Comparison of ENCODE assay signal across 21 cellular contexts in genomic region chr6:10441655-10442009, GRCh38. TPM values are rescaled to one million over a fixed set of nuclear protein-coding genes. Genes with fewer than 3 reads are reported as not detected.
DNase-seq lines count a peak whose midpoint lies in the region; ATAC-seq and TF ChIP-seq lines count a peak whose summit lies in the region.
"Had no signal": no experiment of that assay in that cellular context is flagged by ENCODE, and none has a peak within 500 bp of the region (broad histone marks: within the 10 kb centered on the region; RNA-seq: fewer than 3 reads in every experiment).

No MANE protein-coding gene starts in this region.

- H3K9me3 ChIP-seq in osteoblast (ENCODE audit: low read depth, low read length) (no peaks in the 10 kb centered on the region), heart left ventricle (no peaks in the 10 kb centered on the region)
- H3K9me3 ChIP-seq: esophagus muscularis mucosa, sigmoid colon had no signal

- TF ChIP-seq CTCF in Calu3 (IDR thresholded peaks at IDR 0.05; ENCODE audit: unreplicated experiment) (no peak), osteoblast (IDR thresholded peaks at IDR 0.05; ENCODE audit: extremely low read depth, low read depth, low read length) (no peak), heart left ventricle (IDR thresholded peaks at IDR 0.05) (no peak)

- no peaks in the 10 kb centered on the region for H3K27me3 Mint-ChIP-seq in Calu3 (ENCODE audit: unreplicated experiment)

- H3K4me1 ChIP-seq in osteoblast (ENCODE audit: insufficient read depth, low read length) (peaks cover 12% of the 10 kb centered on the region), heart left ventricle (no peaks in the 10 kb centered on the region)
- H3K4me1 ChIP-seq: esophagus muscularis mucosa, sigmoid colon had no signal

- CTCF ChIA-PET in Calu3 (lab: Charles Lee): interaction anchor here (0.7 to 1.7 kb wide), 9 partner anchors 8 to 411 kb away, joined by 3 to 9 read pairs (median 4); partner anchors contain the start of gene TFAP2A

- peak overlapping the region; percentile 87 for H3K27ac Mint-ChIP-seq in Calu3 (ENCODE audit: unreplicated experiment)
- H3K27ac Mint-ChIP-seq: activated naive CD8-positive, alpha-beta T cell treated with anti-CD3 and anti-CD28 coated beads, Interleukin-2, amount 10 ng/mL, durations not matched to agents 7 days and 5 days; activated T-helper 17 cell treated with anti-CD3 and anti-CD28 coated beads, Interleukin-2, amount 50 U/mL, for 72 hours; natural killer cell treated with Interleukin-12 subunit alpha and Interleukin-12 subunit beta and Interleukin-15 and Interleukin-18, amount 100 ng/mL, for 72 hours; stimulated activated effector memory CD8-positive, alpha-beta T cell treated with anti-CD3 and anti-CD28 coated beads, Interleukin-12 subunit alpha, Interleukin-12 subunit beta, amount 100 ng/mL, for 72 hours had no signal

- no peaks in the 10 kb centered on the region for H3K79me2 ChIP-seq in osteoblast (ENCODE audit: insufficient read depth, low read length)

- no peaks in the 10 kb centered on the region for H3K27me3 ChIP-seq in osteoblast (ENCODE audit: insufficient read depth, low read length)
- peaks cover 0 to 26% (median 0%) of the 10 kb centered on the region in 9 donors for H3K27me3 ChIP-seq in heart left ventricle

- WGBS in heart left ventricle, 4 donors: 81 to 86% (median 82%) methylated on average over 3 of the region's 3 CpGs

- intact Hi-C loops in Calu3 (cut with micrococcal nuclease; ENCODE audit: unreplicated experiment): no loop called here
- intact Hi-C loops in heart left ventricle (cut with DNase I): no loop called here

- H3K36me3 ChIP-seq in osteoblast (ENCODE audit: insufficient read depth, low read length): no peaks in the 10 kb centered on the region
- no peaks in the 10 kb centered on the region for H3K36me3 ChIP-seq in heart left ventricle
- H3K36me3 ChIP-seq: esophagus muscularis mucosa, sigmoid colon had no signal

- ATAC-seq in esophagus mucosa (peak; percentile 53), GM18858 (IDR thresholded peaks at IDR 0.05; ENCODE audit: unreplicated experiment) (no peak), heart left ventricle (no peak), HG03175 (IDR thresholded peaks at IDR 0.05; ENCODE audit: unreplicated experiment) (no peak)
- ATAC-seq: activated T-helper 17 cell treated with anti-CD3 and anti-CD28 coated beads, Interleukin-2, amount 50 U/mL, for 72 hours; natural killer cell treated with Interleukin-12 subunit alpha and Interleukin-12 subunit beta and Interleukin-15 and Interleukin-18, amount 100 ng/mL, for 72 hours; stimulated activated effector memory CD8-positive, alpha-beta T cell treated with anti-CD3 and anti-CD28 coated beads, Interleukin-12 subunit alpha, Interleukin-12 subunit beta, amount 100 ng/mL, for 72 hours had no signal

- H3K4me3 ChIP-seq in osteoblast (ENCODE audit: insufficient read depth, low read length) (peak overlapping the region; percentile 6), heart left ventricle (no peak overlapping the region)
- H3K4me3 ChIP-seq: esophagus muscularis mucosa, sigmoid colon had no signal

- DNase-seq in Calu3 (peak; percentile 23), MV-4-11 (lab: John Stamatoyannopoulos, UW) (peak; percentile 8), osteoblast (ENCODE audit: insufficient read length, low spot score, missing footprints) (no peak), NCI-H345 treated with DMSO at 0.1 percent for 48 hours (lab: John Stamatoyannopoulos, UW; ENCODE audit: unreplicated experiment) (no peak), heart left ventricle (no peak)
- DNase-seq: activated CD4-positive, alpha-beta T cell treated with anti-CD3 and anti-CD28 coated beads, Interleukin-2, amount 50 U/mL, for 1 hour; activated naive CD8-positive, alpha-beta T cell treated with anti-CD3 and anti-CD28 coated beads, Interleukin-2, amount 10 ng/mL, durations not matched to agents 7 days and 5 days; effector CD4-positive, alpha-beta T cell; left cardiac atrium; midbrain; NCI-H1417; NCI-H524 treated with DMSO at 0.1 percent for 48 hours; RPMI8226; sigmoid colon had no signal

- H3K9me3 Mint-ChIP-seq in Calu3 (ENCODE audit: low read depth, unreplicated experiment): no peaks in the 10 kb centered on the region
- H3K9me3 Mint-ChIP-seq: activated naive CD8-positive, alpha-beta T cell treated with anti-CD3 and anti-CD28 coated beads, Interleukin-2, amount 10 ng/mL, durations not matched to agents 7 days and 5 days; activated T-helper 17 cell treated with anti-CD3 and anti-CD28 coated beads, Interleukin-2, amount 50 U/mL, for 72 hours; natural killer cell treated with Interleukin-12 subunit alpha and Interleukin-12 subunit beta and Interleukin-15 and Interleukin-18, amount 100 ng/mL, for 72 hours; stimulated activated effector memory CD8-positive, alpha-beta T cell treated with anti-CD3 and anti-CD28 coated beads, Interleukin-12 subunit alpha, Interleukin-12 subunit beta, amount 100 ng/mL, for 72 hours had no signal

- peaks cover 13% of the 10 kb centered on the region for H3K4me1 Mint-ChIP-seq in Calu3 (ENCODE audit: low read depth, unreplicated experiment)
- H3K4me1 Mint-ChIP-seq: activated naive CD8-positive, alpha-beta T cell treated with anti-CD3 and anti-CD28 coated beads, Interleukin-2, amount 10 ng/mL, durations not matched to agents 7 days and 5 days; activated T-helper 17 cell treated with anti-CD3 and anti-CD28 coated beads, Interleukin-2, amount 50 U/mL, for 72 hours; stimulated activated effector memory CD8-positive, alpha-beta T cell treated with anti-CD3 and anti-CD28 coated beads, Interleukin-12 subunit alpha, Interleukin-12 subunit beta, amount 100 ng/mL, for 72 hours had no signal

- H2AFZ ChIP-seq in osteoblast (ENCODE audit: low read length): peak overlapping the region; percentile 60

- H3K36me3 Mint-ChIP-seq in Calu3 (ENCODE audit: insufficient read depth, unreplicated experiment): peaks cover 12% of the 10 kb centered on the region
- H3K36me3 Mint-ChIP-seq: activated naive CD8-positive, alpha-beta T cell treated with anti-CD3 and anti-CD28 coated beads, Interleukin-2, amount 10 ng/mL, durations not matched to agents 7 days and 5 days; natural killer cell treated with Interleukin-12 subunit alpha and Interleukin-12 subunit beta and Interleukin-15 and Interleukin-18, amount 100 ng/mL, for 72 hours; stimulated activated effector memory CD8-positive, alpha-beta T cell treated with anti-CD3 and anti-CD28 coated beads, Interleukin-12 subunit alpha, Interleukin-12 subunit beta, amount 100 ng/mL, for 72 hours had no signal

- TSS peak; percentile 85 for BruUV-seq in Calu3 (replicated peaks; lab: Mats Ljungman, UMichigan)

- no peaks in the 10 kb centered on the region for H4K20me1 ChIP-seq in osteoblast (ENCODE audit: insufficient read depth, low read length)

- peak overlapping the region; percentile 63 for H3K4me3 Mint-ChIP-seq in Calu3 (ENCODE audit: low read depth, unreplicated experiment)
- H3K4me3 Mint-ChIP-seq: activated naive CD8-positive, alpha-beta T cell treated with anti-CD3 and anti-CD28 coated beads, Interleukin-2, amount 10 ng/mL, durations not matched to agents 7 days and 5 days; activated T-helper 17 cell treated with anti-CD3 and anti-CD28 coated beads, Interleukin-2, amount 50 U/mL, for 72 hours; natural killer cell treated with Interleukin-12 subunit alpha and Interleukin-12 subunit beta and Interleukin-15 and Interleukin-18, amount 100 ng/mL, for 72 hours; stimulated activated effector memory CD8-positive, alpha-beta T cell treated with anti-CD3 and anti-CD28 coated beads, Interleukin-12 subunit alpha, Interleukin-12 subunit beta, amount 100 ng/mL, for 72 hours had no signal

- H3K27ac ChIP-seq in osteoblast (ENCODE audit: low read depth, low read length): peak overlapping the region; percentile 78
- no peak overlapping the region for H3K27ac ChIP-seq in heart left ventricle
- H3K27ac ChIP-seq: esophagus muscularis mucosa, sigmoid colon had no signal

- H3K4me2 ChIP-seq in osteoblast (ENCODE audit: insufficient read depth, low read length): peak overlapping the region; percentile 72

- TF ChIP-seq POLR2A in heart left ventricle (IDR thresholded peaks at IDR 0.05): no peak

RNA-seq across cellular contexts. Expression of gene TFAP2A, which starts 26.8 kb away (rescaled TPM):
- 74.7 and 77.0 TPM in 2 replicates for total RNA-seq in Calu3 (2022)
- 59.6 TPM for total RNA-seq in esophagus mucosa
- total RNA-seq in osteoblast: under 0.01 and 0.36 TPM in 2 replicates
- 1 to 10 TPM in 1 of 9 donors, under 1 TPM in 7, not detected in 1; 0.16 to 1.4 (median 0.31) TPM for total RNA-seq in heart left ventricle
- polyA plus RNA-seq in heart left ventricle: under 1 TPM; 0.11 to 0.30 TPM
- total RNA-seq: activated naive CD8-positive, alpha-beta T cell treated with anti-CD3 and anti-CD28 coated beads, Interleukin-2, amount 10 ng/mL, durations not matched to agents 7 days and 5 days had no signal

Comparison
In these comparisons a context has a peak if more than half of its experiments do, and no peak if none do; other contexts are left out.
1. DNase-seq: peak in Calu3 (single experiment) and MV-4-11 (single experiment); none in osteoblast (single experiment), NCI-H345 treated with DMSO at 0.1 percent for 48 hours (single experiment) and heart left ventricle (0 of 5).
2. RNA of gene TFAP2A, which starts 26.8 kb away (total RNA-seq): 74.7 to 77.0 TPM in Calu3 and 59.6 TPM in esophagus mucosa (single experiment); under 0.01 to 0.36 TPM in osteoblast and 0.16 to 1.4 TPM in heart left ventricle; every median in the first group is over 10 times any median in the second.